ENCODE assay signal across 17 cellular contexts in genomic region chr9:121082075-121082474, GRCh38.
"Had no signal": no experiment of that assay in that cellular context is flagged by ENCODE, and none has a peak within 500 bp of the region (broad histone marks: within the 10 kb centered on the region; RNA-seq: fewer than 3 reads in every experiment).

No MANE protein-coding gene starts in this region.

- ATAC-seq: activated T-cell treated with anti-CD3 and anti-CD28 coated beads, Interleukin-2, amount 50 U/mL, for 72 hours; left lobe of liver; naive thymus-derived CD4-positive, alpha-beta T cell had no signal

- DNase-seq: activated CD4-positive, alpha-beta T cell treated with anti-CD3 and anti-CD28 coated beads, Interleukin-2, amount 10 ng/mL, durations not matched to agents 7 days and 5 days; activated CD8-positive, alpha-beta memory T cell treated with anti-CD3 and anti-CD28 coated beads, Interleukin-2, amount 50 U/mL, for 48 hours; activated gamma-delta T cell treated with Interleukin-2 at 50 U/mL for 16 hours; activated T-cell treated with anti-CD3 and anti-CD28 coated beads, Interleukin-2, amount 50 U/mL, for 72 hours; amniotic stem cell; central memory CD4-positive, alpha-beta T cell; colonic mucosa; effector CD4-positive, alpha-beta T cell; islet precursor cell; naive thymus-derived CD4-positive, alpha-beta T cell; stimulated activated CD4-positive, alpha-beta T cell treated with anti-CD3 and anti-CD28 coated beads, Interleukin-2, amount 100 ng/mL, for 48 hours; stimulated activated naive CD4-positive, alpha-beta T cell treated with Interleukin-2 at 50 U/mL for 16 hours; substantia nigra; T-helper 2 cell; transverse colon had no signal

- H3K27ac ChIP-seq: colonic mucosa, esophagus muscularis mucosa, transverse colon had no signal

- H3K9me3 ChIP-seq: colonic mucosa, esophagus muscularis mucosa, transverse colon had no signal

- H3K4me1 ChIP-seq: colonic mucosa, esophagus muscularis mucosa, transverse colon had no signal

- H3K27me3 ChIP-seq: colonic mucosa, esophagus muscularis mucosa, transverse colon had no signal

- H3K4me3 ChIP-seq: colonic mucosa, esophagus muscularis mucosa, transverse colon had no signal

- H3K36me3 ChIP-seq: colonic mucosa, transverse colon had no signal
